ENCODE assay signal across 12 cellular contexts in the genomic region with DNA sequence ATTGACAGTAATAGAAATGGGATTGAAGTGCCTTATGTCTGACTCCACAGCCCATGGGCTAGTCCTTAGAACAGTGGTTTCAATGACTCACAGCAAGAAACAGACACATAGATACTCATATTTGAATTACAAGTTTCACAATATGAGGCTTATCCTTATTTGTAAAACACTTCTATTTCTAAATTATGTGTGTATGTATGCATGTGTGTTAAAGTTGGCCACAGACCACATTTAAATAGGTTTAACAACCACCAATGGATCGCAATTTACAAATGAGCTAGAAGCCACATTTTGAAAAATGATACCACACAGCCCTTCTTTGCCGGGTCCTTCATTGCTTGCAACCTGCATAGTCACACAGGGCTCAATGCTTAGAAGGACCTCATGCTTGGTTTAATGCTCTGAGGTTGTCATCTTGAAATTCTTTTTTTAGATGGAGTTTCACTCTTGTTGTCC.
DNase-seq lines count a peak whose midpoint lies in the region; ATAC-seq, FAIRE-seq and TF ChIP-seq lines count a peak whose summit lies in the region.
"Had no signal": no experiment of that assay in that cellular context is flagged by ENCODE, and none has a peak within 500 bp of the region (broad histone marks: within the 10 kb centered on the region; RNA-seq: fewer than 3 reads in every experiment).

No MANE protein-coding gene starts in this region.

- no peak for TF ChIP-seq POLR2A in HepG2 (IDR thresholded peaks at IDR 0.05; ENCODE audit: insufficient read depth in 1 of 2, low read depth in 2 of 2, low read length in 2 of 2)

- H3K4me3 ChIP-seq in left ventricle myocardium inferior (no peak overlapping the region), HepG2 (replicated peaks in 1 of 3; ENCODE audit: insufficient read depth in 1 of 3, low read depth in 2 of 3, low read length in 3 of 3) (no peak overlapping the region)

- TF ChIP-seq EP300 in HepG2 (IDR thresholded peaks at IDR 0.05; ENCODE audit: low read depth in 2 of 2, low read length in 2 of 2): no peak
- no peak for TF ChIP-seq EP300 in HepG2 (CRISPR knock-in tag; IDR thresholded peaks at IDR 0.05; ENCODE audit: borderline replicate concordance)

- no peak for FAIRE-seq in HepG2 (lab: Jason Lieb, UNC)

- H3K4me1 ChIP-seq in left ventricle myocardium inferior: no peaks in the 10 kb centered on the region
- no peaks in the 10 kb centered on the region for H3K4me1 ChIP-seq in HepG2 (ENCODE audit: insufficient read depth, low read length)

- TF ChIP-seq CTCF in left ventricle myocardium inferior (IDR thresholded peaks at IDR 0.05; ENCODE audit: borderline replicate concordance) (no peak), HepG2 (CRISPR knock-in tag; IDR thresholded peaks at IDR 0.05) (no peak)

- no peaks in the 10 kb centered on the region for H4K20me1 ChIP-seq in HepG2 (ENCODE audit: insufficient read depth, low read length)

- no peaks in the 10 kb centered on the region for H3K36me3 ChIP-seq in left ventricle myocardium inferior
- no peaks in the 10 kb centered on the region for H3K36me3 ChIP-seq in HepG2 (replicated peaks in 1 of 2; ENCODE audit: control insufficient read depth in 1 of 2, insufficient read depth in 2 of 2, low read length in 2 of 2)
- H3K36me3 ChIP-seq: WERI-Rb-1 had no signal

- TF ChIP-seq RAD21 in HepG2 (CRISPR knock-in tag; IDR thresholded peaks at IDR 0.05): no peak

- no peak overlapping the region for H3K27ac ChIP-seq in left ventricle myocardium inferior (replicated peaks)
- no peak overlapping the region for H3K27ac ChIP-seq in HepG2 (ENCODE audit: extremely low read length, insufficient read depth, low read length)
- H3K27ac ChIP-seq: WERI-Rb-1 had no signal

- intact Hi-C loops in activated T-helper 2 cell treated with anti-CD3 and anti-CD28 coated beads, Interferon-gamma antibody, Interleukin-2, Interleukin-4, amounts not matched to agents 10 μg/mL and 5 μg/mL and 100 μg/mL, durations not matched to agents 14 hours and 24 hours and 36 hours (cut with micrococcal nuclease): loop anchor here (1.0 to 5.0 kb wide), 6 partner anchors 38 to 537 kb away; no protein-coding TSS in a partner anchor
- intact Hi-C loops in left ventricle myocardium inferior (cut with micrococcal nuclease) (no loop called here), HepG2 (cut with micrococcal nuclease; ENCODE audit: unreplicated experiment) (no loop called here)

- POLR2A ChIA-PET in HepG2 (lab: Yijun Ruan, JAX): no interaction called here

- WGBS in HepG2 (ENCODE audit: low lambda C conversion rate): 0% methylated on average over 2 of the region's 2 CpGs

- peaks cover 34% of the 10 kb centered on the region for H3K9me3 Mint-ChIP-seq in activated T-helper 2 cell treated with anti-CD3 and anti-CD28 coated beads, Interferon-gamma antibody, Interleukin-2, Interleukin-4, amounts not matched to agents 10 μg/mL and 5 μg/mL and 100 μg/mL, durations not matched to agents 14 hours and 24 hours and 36 hours

- peak overlapping the region; percentile 33 for H3K27ac Mint-ChIP-seq in activated T-helper 2 cell treated with anti-CD3 and anti-CD28 coated beads, Interferon-gamma antibody, Interleukin-2, Interleukin-4, amounts not matched to agents 10 μg/mL and 5 μg/mL and 100 μg/mL, durations not matched to agents 14 hours and 24 hours and 36 hours
- H3K27ac Mint-ChIP-seq: nephron had no signal

- H3K4me3 Mint-ChIP-seq in activated T-helper 2 cell treated with anti-CD3 and anti-CD28 coated beads, Interferon-gamma antibody, Interleukin-2, Interleukin-4, amounts not matched to agents 10 μg/mL and 5 μg/mL and 100 μg/mL, durations not matched to agents 14 hours and 24 hours and 36 hours (ENCODE audit: low read depth): no peak overlapping the region
- H3K4me3 Mint-ChIP-seq: nephron had no signal

- H3K9me3 ChIP-seq in left ventricle myocardium inferior (replicated peaks): peaks cover 15% of the 10 kb centered on the region
- no peaks in the 10 kb centered on the region for H3K9me3 ChIP-seq in HepG2 (ENCODE audit: low read length)

- no peaks in the 10 kb centered on the region for H3K79me2 ChIP-seq in HepG2 (ENCODE audit: insufficient read depth, low read length)

- peak; percentile 64 for DNase-seq in GM03348 (ENCODE audit: low spot score)
- no peak for DNase-seq in activated T-helper 2 cell treated with anti-CD3 and anti-CD28 coated beads, Interferon-gamma antibody, Interleukin-2, Interleukin-4, amounts not matched to agents 10 μg/mL and 5 μg/mL and 100 μg/mL, durations not matched to agents 14 hours and 24 hours and 36 hours (ENCODE audit: low spot score)
- DNase-seq in stimulated activated CD4-positive, alpha-beta T cell treated with anti-CD3 and anti-CD28 coated beads, Interleukin-4, amount 100 ng/mL, for 4 hours: no peak
- no peak for DNase-seq in left ventricle myocardium inferior
- no peak for DNase-seq in NCI-H345 (lab: John Stamatoyannopoulos, UW)
- no peak for DNase-seq in HepG2 (ENCODE audit: low spot score)
- DNase-seq: Calu3, Karpas-422, WERI-Rb-1 had no signal

- H3K27me3 ChIP-seq in left ventricle myocardium inferior (ENCODE audit: low read depth): no peaks in the 10 kb centered on the region
- peaks cover 0 to 8% of the 10 kb centered on the region in 2 experiments; a peak in 1 of 5 replicates for H3K27me3 ChIP-seq in HepG2 (ENCODE audit: control insufficient read depth in 1 of 2, insufficient read depth in 2 of 2, low read length in 2 of 2)

- no TSS peak for BruUV-seq in HepG2 (replicated peaks; lab: Mats Ljungman, UMichigan)

- H2AFZ ChIP-seq in HepG2 (ENCODE audit: low read length): no peak overlapping the region

- peaks cover 6% of the 10 kb centered on the region for H3K27me3 Mint-ChIP-seq in activated T-helper 2 cell treated with anti-CD3 and anti-CD28 coated beads, Interferon-gamma antibody, Interleukin-2, Interleukin-4, amounts not matched to agents 10 μg/mL and 5 μg/mL and 100 μg/mL, durations not matched to agents 14 hours and 24 hours and 36 hours (ENCODE audit: low read depth)

- no peak overlapping the region for H3K4me2 ChIP-seq in HepG2 (ENCODE audit: low read depth, low read length)

- H3K36me3 Mint-ChIP-seq in activated T-helper 2 cell treated with anti-CD3 and anti-CD28 coated beads, Interferon-gamma antibody, Interleukin-2, Interleukin-4, amounts not matched to agents 10 μg/mL and 5 μg/mL and 100 μg/mL, durations not matched to agents 14 hours and 24 hours and 36 hours (ENCODE audit: low read depth): peaks cover 13% of the 10 kb centered on the region

- in situ Hi-C loops in HepG2 (cut with HindIII; ENCODE audit: extremely low pct_ligation_motif_present, low pct_unique_long_range_greater_than_20kb): no loop called here

- H3K9ac ChIP-seq in HepG2 (ENCODE audit: insufficient read depth, low read depth, low read length): no peak overlapping the region

- peaks cover 20% of the 10 kb centered on the region for H3K4me1 Mint-ChIP-seq in activated T-helper 2 cell treated with anti-CD3 and anti-CD28 coated beads, Interferon-gamma antibody, Interleukin-2, Interleukin-4, amounts not matched to agents 10 μg/mL and 5 μg/mL and 100 μg/mL, durations not matched to agents 14 hours and 24 hours and 36 hours (ENCODE audit: low read depth)
- H3K4me1 Mint-ChIP-seq: nephron had no signal

- CTCF ChIA-PET in HepG2 (lab: Yijun Ruan, JAX; ENCODE audit: low intra/inter-chr PET ratio, low total read pairs): no interaction called here

- ATAC-seq in GM19438 (IDR thresholded peaks at IDR 0.05; ENCODE audit: low read depth, unreplicated experiment): peak; percentile 86
- peak; percentile 88 for ATAC-seq in HG03103 (IDR thresholded peaks at IDR 0.05; ENCODE audit: low read depth, unreplicated experiment)
- ATAC-seq in HepG2: no peak

TF ChIP-seq in HepG2, 621 proteins besides CTCF, POLR2A, EP300 and RAD21:
- TF ChIP-seq AGO2 (optimal IDR thresholded peaks at IDR 0.05; ENCODE audit: low read depth, low read length): no peak
- no peak for TF ChIP-seq ELF1 (CRISPR knock-in tag; IDR thresholded peaks at IDR 0.05)
- no peak for TF ChIP-seq HNRNPUL1 (IDR thresholded peaks at IDR 0.05; ENCODE audit: low read depth, low read length)
- no peak for TF ChIP-seq U2AF2 (IDR thresholded peaks at IDR 0.05; ENCODE audit: low read depth, low read length)
- TF ChIP-seq THAP11 (CRISPR knock-in tag; IDR thresholded peaks at IDR 0.05): no peak
- no peak for TF ChIP-seq SOX5 (CRISPR knock-in tag; IDR thresholded peaks at IDR 0.05; ENCODE audit: borderline replicate concordance)
- TF ChIP-seq ZNF563 (CRISPR knock-in tag; IDR thresholded peaks at IDR 0.05): no peak
